ENCODE assay signal across 1 cellular context in genomic region chr6:107716688-107717089, GRCh38.
TF ChIP-seq lines count a peak whose summit lies in the region.

No MANE protein-coding gene starts in this region.

TF ChIP-seq in K562, 482 proteins besides CTCF, POLR2A, EP300 and RAD21 (continued from another document and continues in another):
- TF ChIP-seq ZNF609 (CRISPR knock-in tag; IDR thresholded peaks at IDR 0.05; ENCODE audit: borderline replicate concordance) = no peak
- no peak for TF ChIP-seq ZBED1 (IDR thresholded peaks at IDR 0.05)
- TF ChIP-seq ZNF354B (CRISPR knock-in tag; IDR thresholded peaks at IDR 0.05) = no peak
- TF ChIP-seq DPF2 (IDR thresholded peaks at IDR 0.05) = no peak
- TF ChIP-seq PHB (CRISPR knock-in tag; IDR thresholded peaks at IDR 0.05) = no peak
- peak; percentile 80 for TF ChIP-seq ZNF316 (IDR thresholded peaks at IDR 0.05)
- no peak for TF ChIP-seq ERF (CRISPR knock-in tag; IDR thresholded peaks at IDR 0.05)
- TF ChIP-seq NCOA1 (IDR thresholded peaks at IDR 0.05; ENCODE audit: low read depth) = 0 out of 2 replicates have a peak, but pooled peaks have one; percentile 19
- TF ChIP-seq ZKSCAN8 (CRISPR knock-in tag; IDR thresholded peaks at IDR 0.05) = no peak
- no peak for TF ChIP-seq SIN3A (IDR thresholded peaks at IDR 0.05; ENCODE audit: borderline replicate concordance in 2 of 2, control insufficient read depth in 1 of 2, low read depth in 2 of 2, low read length in 2 of 2)
- TF ChIP-seq ARNT (IDR thresholded peaks at IDR 0.05) = 0 out of 4 replicates have a peak, but pooled peaks of 1 of the 2 experiments have one; percentile 37
- peak; percentile 43; the same call in 1 of the 2 replicates for TF ChIP-seq ELF1 (tag; IDR thresholded peaks at IDR 0.05)
- TF ChIP-seq ZNF766 (CRISPR knock-in tag; conservative IDR thresholded peaks at IDR 0.05) = peak; percentile 69
- TF ChIP-seq AFF1 (IDR thresholded peaks at IDR 0.05; ENCODE audit: low read depth in 1 of 2, partially characterized antibody in 2 of 2) = peak in 1 of 2 experiments; percentile 63
- no peak for TF ChIP-seq RBM14 (IDR thresholded peaks at IDR 0.05; ENCODE audit: borderline replicate concordance, insufficient read depth, low read depth, low read length)
- TF ChIP-seq SUPT5H (IDR thresholded peaks at IDR 0.05) = peak; percentile 42; the same call in 1 of the 2 replicates
- TF ChIP-seq ZNF408 (CRISPR knock-in tag; IDR thresholded peaks at IDR 0.05; ENCODE audit: low read depth) = no peak
- no peak for TF ChIP-seq RHOXF2B (CRISPR knock-in tag; conservative IDR thresholded peaks at IDR 0.05)
- no peak for TF ChIP-seq GTF2B (IDR thresholded peaks at IDR 0.05; ENCODE audit: extremely low read depth, insufficient read length)
- no peak for TF ChIP-seq JUNB (CRISPR knock-in tag; conservative IDR thresholded peaks at IDR 0.05)
- no peak for TF ChIP-seq ZNF449 (CRISPR knock-in tag; IDR thresholded peaks at IDR 0.05)
- TF ChIP-seq ZNF407 (IDR thresholded peaks at IDR 0.05; ENCODE audit: low read depth) = no peak
- no peak for TF ChIP-seq PREB (CRISPR knock-in tag; IDR thresholded peaks at IDR 0.05)
- 0 out of 2 replicates have a peak, but pooled peaks have one; percentile 8 for TF ChIP-seq JUN (IDR thresholded peaks at IDR 0.05; ENCODE audit: borderline replicate concordance, low read depth, low read length)
- no peak for TF ChIP-seq JUN (CRISPR knock-in tag; IDR thresholded peaks at IDR 0.05; ENCODE audit: borderline replicate concordance)
- TF ChIP-seq ZNF280B (CRISPR knock-in tag; IDR thresholded peaks at IDR 0.05) = no peak
- TF ChIP-seq CREB3L1 (IDR thresholded peaks at IDR 0.05; ENCODE audit: borderline replicate concordance, low read depth) = peak; percentile 55; the same call in 1 of the 2 replicates
- TF ChIP-seq NR2C1 (IDR thresholded peaks at IDR 0.05) = no peak
- TF ChIP-seq NR2C1 (tag; IDR thresholded peaks at IDR 0.05) = 0 out of 2 replicates have a peak, but pooled peaks have one; percentile 12
- TF ChIP-seq CHD4 (IDR thresholded peaks at IDR 0.05; ENCODE audit: insufficient read depth, insufficient replicate concordance, low read depth, low read length, poor library complexity, severe bottlenecking) = no peak
